16 cellular contexts compared by ENCODE assay signal in the genomic region with DNA sequence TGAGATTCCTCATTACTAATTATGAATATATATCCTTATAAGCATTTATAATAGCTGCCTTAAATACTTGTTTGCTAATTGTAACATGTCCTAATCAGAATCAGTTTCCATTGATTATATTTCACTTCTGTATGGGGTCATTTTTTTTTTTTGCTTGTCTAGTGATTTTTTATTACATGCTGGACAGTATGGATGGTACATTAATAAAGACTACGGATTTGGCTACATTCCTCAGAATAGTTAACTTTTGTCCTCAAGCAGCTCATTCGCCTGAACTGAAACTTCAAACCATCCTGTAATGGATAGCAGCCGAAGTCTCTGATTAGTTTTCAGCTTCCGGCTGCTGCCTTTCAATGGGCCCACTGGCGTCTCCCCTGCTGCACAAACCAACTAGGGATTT. TPM values are rescaled to one million over a fixed set of nuclear protein-coding genes. Genes with fewer than 3 reads are reported as not detected.
DNase-seq lines count a peak whose midpoint lies in the region; ATAC-seq and TF ChIP-seq lines count a peak whose summit lies in the region.
"Had no signal": no experiment of that assay in that cellular context is flagged by ENCODE, and none has a peak within 500 bp of the region (broad histone marks: within the 10 kb centered on the region; RNA-seq: fewer than 3 reads in every experiment).

No MANE protein-coding gene starts in this region.

- intact Hi-C loops in PC-9 (cut with micrococcal nuclease; ENCODE audit: unreplicated experiment): no loop called here

- TF ChIP-seq CTCF in GM23338 (conservative IDR thresholded peaks at IDR 0.05; ENCODE audit: low read depth in 2 of 2): no peak
- no peak for TF ChIP-seq CTCF in PC-9 (conservative IDR thresholded peaks at IDR 0.05)
- TF ChIP-seq CTCF in endothelial cell (IDR thresholded peaks at IDR 0.05; ENCODE audit: unreplicated experiment): no peak
- TF ChIP-seq CTCF in progenitor cell of endocrine pancreas (IDR thresholded peaks at IDR 0.05; ENCODE audit: unreplicated experiment): no peak

- H3K4me2 ChIP-seq in GM23338 (no peak overlapping the region), PC-9 (no peak overlapping the region)

- no TSS peak for BruUV-seq in PC-9 (replicated peaks; lab: Mats Ljungman, UMichigan)

- no peaks in the 10 kb centered on the region; the same call in 2 of the 3 replicates for H3K9me3 Mint-ChIP-seq in GM23338
- H3K9me3 Mint-ChIP-seq in endothelial cell (ENCODE audit: unreplicated experiment): no peaks in the 10 kb centered on the region
- H3K9me3 Mint-ChIP-seq in progenitor cell of endocrine pancreas (ENCODE audit: low read depth): peaks cover 4% of the 10 kb centered on the region

- no peak for DNase-seq in GM23338 (ENCODE audit: low spot score)
- no peak for DNase-seq in PC-9
- DNase-seq in endothelial cell (ENCODE audit: low spot score): no peak
- DNase-seq in progenitor cell of endocrine pancreas (ENCODE audit: low spot score, unreplicated experiment): no peak
- DNase-seq in NK-92 treated with Interleukin-12 subunit alpha and Interleukin-12 subunit beta, amount 100 ng/mL, for 24 hours (lab: John Stamatoyannopoulos, UW): no peak
- DNase-seq in DMS 273 treated with DMSO at 0.1 percent for 48 hours (lab: John Stamatoyannopoulos, UW): no peak
- no peak for DNase-seq in stimulated activated CD4-positive, alpha-beta T cell treated with anti-CD3 and anti-CD28 coated beads, Interleukin-15, amount 100 ng/mL, for 24 hours
- DNase-seq: CD8-positive, alpha-beta memory T cell; DMS153; EL; IMR-90; NCI-H1417 treated with DMSO at 0.1 percent for 48 hours; NCI-H2029 treated with DMSO at 0.1 percent for 48 hours; NCI-H510A had no signal

- ATAC-seq in GM23338: no peak
- no peak for ATAC-seq in GM18505 (IDR thresholded peaks at IDR 0.05; ENCODE audit: unreplicated experiment)

- peaks cover 57% of the 10 kb centered on the region for H3K36me3 Mint-ChIP-seq in GM23338 (ENCODE audit: low read depth)
- H3K36me3 Mint-ChIP-seq in endothelial cell (ENCODE audit: low read depth, unreplicated experiment): peaks cover 44% of the 10 kb centered on the region
- peaks cover 41% of the 10 kb centered on the region for H3K36me3 Mint-ChIP-seq in progenitor cell of endocrine pancreas (ENCODE audit: insufficient read depth)

- peaks cover 30% of the 10 kb centered on the region for H3K79me2 ChIP-seq in GM23338 (replicated peaks; ENCODE audit: insufficient read depth)
- H3K79me2 ChIP-seq in PC-9 (ENCODE audit: low read depth): peaks cover 32% of the 10 kb centered on the region

- H3K27me3 ChIP-seq in GM23338 (ENCODE audit: insufficient read depth): no peaks in the 10 kb centered on the region
- H3K27me3 ChIP-seq in PC-9 (ENCODE audit: insufficient read depth, low read depth): no peaks in the 10 kb centered on the region
- H3K27me3 ChIP-seq: SJSA1 had no signal

- peaks cover 14% of the 10 kb centered on the region for H3F3A ChIP-seq in GM23338 (replicated peaks; ENCODE audit: low read depth)
- peaks cover 89% of the 10 kb centered on the region for H3F3A ChIP-seq in PC-9 (ENCODE audit: insufficient read depth, low read depth)

- no peaks in the 10 kb centered on the region for H3K9me2 ChIP-seq in GM23338 (ENCODE audit: insufficient read depth)
- H3K9me2 ChIP-seq in PC-9 (ENCODE audit: insufficient read depth): no peaks in the 10 kb centered on the region

- H3K4me1 ChIP-seq in GM23338 (ENCODE audit: insufficient read depth): peaks cover 52% of the 10 kb centered on the region
- peaks cover 19% of the 10 kb centered on the region; the same call in 1 of the 2 replicates for H3K4me1 ChIP-seq in PC-9 (replicated peaks; ENCODE audit: insufficient read depth)

- H2AFZ ChIP-seq in GM23338 (no peak overlapping the region), PC-9 (no peak overlapping the region)

- H3K9me3 ChIP-seq in PC-9 (ENCODE audit: insufficient read depth, low read depth): no peaks in the 10 kb centered on the region
- H3K9me3 ChIP-seq: SJSA1 had no signal

- H3K36me3 ChIP-seq in GM23338 (ENCODE audit: insufficient read depth) (peaks cover 15% of the 10 kb centered on the region; the same call in 1 of the 2 replicates), PC-9 (ENCODE audit: low read depth) (peaks cover 35% of the 10 kb centered on the region)

- H3K4me3 ChIP-seq in GM23338 (no peak overlapping the region), PC-9 (no peak overlapping the region)
- H3K4me3 ChIP-seq: SJSA1 had no signal

- H3K27ac ChIP-seq in GM23338 (ENCODE audit: low read depth) (peak overlapping the region; percentile 34), PC-9 (peak overlapping the region; percentile 39; the same call in 1 of the 2 replicates)
- H3K27ac ChIP-seq: SJSA1 had no signal

- H3K27me3 Mint-ChIP-seq in GM23338 (ENCODE audit: insufficient read depth, low read depth, poor library complexity): peaks cover 17% of the 10 kb centered on the region
- no peaks in the 10 kb centered on the region for H3K27me3 Mint-ChIP-seq in endothelial cell (ENCODE audit: unreplicated experiment)
- no peaks in the 10 kb centered on the region for H3K27me3 Mint-ChIP-seq in progenitor cell of endocrine pancreas
- H3K27me3 Mint-ChIP-seq: CD8-positive, alpha-beta memory T cell had no signal

- TF ChIP-seq POLR2A in GM18505 (IDR thresholded peaks at IDR 0.05; ENCODE audit: borderline replicate concordance, extremely low read depth, insufficient read depth, insufficient read length): no peak

- H3K4me1 Mint-ChIP-seq in GM23338 (peaks cover 60% of the 10 kb centered on the region), endothelial cell (ENCODE audit: unreplicated experiment) (peaks cover 38% of the 10 kb centered on the region), progenitor cell of endocrine pancreas (ENCODE audit: low read depth) (peaks cover 33% of the 10 kb centered on the region)

- H3K27ac Mint-ChIP-seq in GM23338 (peak overlapping the region; percentile 73), endothelial cell (ENCODE audit: unreplicated experiment) (peak overlapping the region; percentile 4), progenitor cell of endocrine pancreas (peak overlapping the region; percentile 16)

- H3K4me3 Mint-ChIP-seq in GM23338: no peak overlapping the region
- H3K4me3 Mint-ChIP-seq in endothelial cell (ENCODE audit: unreplicated experiment): peak overlapping the region; percentile 5
- H3K4me3 Mint-ChIP-seq in progenitor cell of endocrine pancreas (ENCODE audit: low read depth): no peak overlapping the region
- H3K4me3 Mint-ChIP-seq: CD8-positive, alpha-beta memory T cell had no signal

- H4K20me1 ChIP-seq in GM23338 (replicated peaks; ENCODE audit: insufficient read depth) (no peaks in the 10 kb centered on the region), PC-9 (ENCODE audit: insufficient read depth) (peaks cover 22% of the 10 kb centered on the region)

- CTCF ChIA-PET in PC-9 (lab: Charles Lee): interaction anchor here (0.6 kb wide), 1 partner anchor 125 kb away, joined by 3 read pairs; no protein-coding TSS in a partner anchor

- POLR2A ChIA-PET in PC-9 (lab: Charles Lee; ENCODE audit: unreplicated experiment): interaction anchor here (1.2 kb wide), 1 partner anchor 132 kb away, joined by 22 read pairs; no protein-coding TSS in a partner anchor

TF ChIP-seq in GM23338, 12 proteins besides CTCF, POLR2A, EP300 and RAD21 (continues in another document):
- no peak for TF ChIP-seq JUNB (IDR thresholded peaks at IDR 0.05; ENCODE audit: unreplicated experiment)
- TF ChIP-seq EZH2phosphoT487 (IDR thresholded peaks at IDR 0.05; ENCODE audit: unreplicated experiment): no peak

RNA-seq across cellular contexts. Expression of a gene that starts 11.7 kb away (rescaled TPM):
- 286 and 294 TPM in 2 replicates for total RNA-seq in GM23338 (2014; rRNA removed; shearing (Covaris generic))
- 288 and 316 TPM in 2 replicates for polyA plus RNA-seq in GM23338 (2016; fragmentation: Nextera tagmentation; extraction: Ambion mirVana)
- total RNA-seq in PC-9 (2021): 188 and 203 TPM in 2 replicates
- 72.5 TPM for total RNA-seq in endothelial cell (ENCODE audit: unreplicated experiment)
- 111 and 112 TPM in 2 replicates for total RNA-seq in progenitor cell of endocrine pancreas

Comparison
In these comparisons a context has a peak if more than half of its experiments do, and no peak if none do; other contexts are left out.
1. H3K27ac Mint-ChIP-seq: peak in every context shown above with its lines; median percentile 73 in GM23338; 16 in progenitor cell of endocrine pancreas; 4 in endothelial cell.